In genomic region chr4:11338990-11339782, GRCh38 we compare ENCODE assay signal across 19 cellular contexts.
DNase-seq lines count a peak whose midpoint lies in the region; ATAC-seq and TF ChIP-seq lines count a peak whose summit lies in the region.
"Had no signal": no experiment of that assay in that cellular context is flagged by ENCODE, and none has a peak within 500 bp of the region (broad histone marks: within the 10 kb centered on the region; RNA-seq: fewer than 3 reads in every experiment).

No MANE protein-coding gene starts in this region.

- intact Hi-C loops in esophagus muscularis mucosa (cut with DNase I), result no loop called here
- intact Hi-C loops in naive thymus-derived CD4-positive, alpha-beta T cell (cut with micrococcal nuclease), result no loop called here

- H3K9me3 Mint-ChIP-seq in naive thymus-derived CD4-positive, alpha-beta T cell, result no peaks in the 10 kb centered on the region
- H3K9me3 Mint-ChIP-seq: activated CD4-positive, alpha-beta memory T cell treated with anti-CD3 and anti-CD28 coated beads, Interleukin-2, amount 10 ng/mL, durations not matched to agents 7 days and 5 days; immature natural killer cell; neural crest cell had no signal

- 77% methylated on average over 5 of the region's 5 CpGs for WGBS in esophagus muscularis mucosa
- 82 to 85% methylated on average over 5 of the region's 5 CpGs for WGBS in tibial nerve, 2 donors

- ATAC-seq in GM21717 (IDR thresholded peaks at IDR 0.05; ENCODE audit: unreplicated experiment), result peak; percentile 37
- ATAC-seq in GM21390 (IDR thresholded peaks at IDR 0.05; ENCODE audit: unreplicated experiment), result no peak
- no peak for ATAC-seq in naive thymus-derived CD4-positive, alpha-beta T cell

- no peak overlapping the region for H3K27ac Mint-ChIP-seq in naive thymus-derived CD4-positive, alpha-beta T cell
- H3K27ac Mint-ChIP-seq: activated CD4-positive, alpha-beta memory T cell treated with anti-CD3 and anti-CD28 coated beads, Interleukin-2, amount 10 ng/mL, durations not matched to agents 7 days and 5 days; CD4-positive, CD25-positive, alpha-beta regulatory T cell; immature natural killer cell had no signal

- H3K27ac ChIP-seq in esophagus muscularis mucosa (replicated peaks in 1 of 4) (no peak overlapping the region), tibial nerve (no peak overlapping the region)
- no peak overlapping the region for H3K27ac ChIP-seq in naive thymus-derived CD4-positive, alpha-beta T cell (ENCODE audit: low read depth, low read length)
- H3K27ac ChIP-seq: 22Rv1, epithelial cell of prostate, upper lobe of left lung had no signal

- H3K36me3 Mint-ChIP-seq in naive thymus-derived CD4-positive, alpha-beta T cell, result no peaks in the 10 kb centered on the region
- H3K36me3 Mint-ChIP-seq: CD4-positive, CD25-positive, alpha-beta regulatory T cell; immature natural killer cell had no signal

- no peak for TF ChIP-seq EP300 in esophagus muscularis mucosa (IDR thresholded peaks at IDR 0.05)
- TF ChIP-seq EP300 in tibial nerve (IDR thresholded peaks at IDR 0.05), result no peak

- peaks cover 0 to 6% (median 0%) of the 10 kb centered on the region in 7 donors for H3K4me1 Mint-ChIP-seq in naive thymus-derived CD4-positive, alpha-beta T cell
- H3K4me1 Mint-ChIP-seq: activated CD4-positive, alpha-beta memory T cell treated with anti-CD3 and anti-CD28 coated beads, Interleukin-2, amount 10 ng/mL, durations not matched to agents 7 days and 5 days; immature natural killer cell had no signal

- TF ChIP-seq CTCF in esophagus muscularis mucosa (IDR thresholded peaks at IDR 0.05), result no peak
- TF ChIP-seq CTCF in tibial nerve (IDR thresholded peaks at IDR 0.05), result no peak

- TF ChIP-seq POLR2A in esophagus muscularis mucosa (IDR thresholded peaks at IDR 0.05; ENCODE audit: low read depth), result no peak
- TF ChIP-seq POLR2A in tibial nerve (IDR thresholded peaks at IDR 0.05), result no peak

- peaks cover 0 to 9% (median 0%) of the 10 kb centered on the region in 4 donors for H3K27me3 ChIP-seq in esophagus muscularis mucosa
- H3K27me3 ChIP-seq in naive thymus-derived CD4-positive, alpha-beta T cell (ENCODE audit: control insufficient read depth in 2 of 2, insufficient read depth in 2 of 2, low read length in 2 of 2), result no peaks in the 10 kb centered on the region
- no peaks in the 10 kb centered on the region for H3K27me3 ChIP-seq in tibial nerve
- H3K27me3 ChIP-seq: upper lobe of left lung had no signal

- DNase-seq in DMS153 (lab: John Stamatoyannopoulos, UW) (peak; percentile 45), DMS153 treated with DMSO at 0.1 percent for 48 hours (lab: John Stamatoyannopoulos, UW; ENCODE audit: unreplicated experiment) (no peak), NCI-H187 (lab: John Stamatoyannopoulos, UW) (peak; percentile 69 to 77), esophagus muscularis mucosa (ENCODE audit: extremely low spot score) (peak; percentile 66), tibial nerve (ENCODE audit: low spot score in 2 of 2) (no peak)
- DNase-seq in naive thymus-derived CD4-positive, alpha-beta T cell, result no peak
- DNase-seq: activated CD4-positive, alpha-beta memory T cell treated with anti-CD3 and anti-CD28 coated beads, Interleukin-2, amount 10 ng/mL, durations not matched to agents 7 days and 5 days; CD4-positive, CD25-positive, alpha-beta regulatory T cell; immature natural killer cell; mesenchymal stem cell; NCI-H1930; OCI-M1; stimulated activated CD4-positive, alpha-beta T cell treated with anti-CD3 and anti-CD28 coated beads, Interleukin-4, amount 100 ng/mL, for 24 hours; upper lobe of left lung had no signal

- no peaks in the 10 kb centered on the region for H3K36me3 ChIP-seq in esophagus muscularis mucosa
- no peaks in the 10 kb centered on the region for H3K36me3 ChIP-seq in naive thymus-derived CD4-positive, alpha-beta T cell (ENCODE audit: control insufficient read depth in 2 of 3, insufficient read depth in 3 of 3, low read length in 3 of 3)
- no peaks in the 10 kb centered on the region for H3K36me3 ChIP-seq in tibial nerve
- H3K36me3 ChIP-seq: upper lobe of left lung had no signal

- POLR2A ChIA-PET in naive thymus-derived CD4-positive, alpha-beta T cell (lab: Charles Lee), result no interaction called here

- H3K4me3 ChIP-seq in esophagus muscularis mucosa (no peak overlapping the region), tibial nerve (no peak overlapping the region)
- H3K4me3 ChIP-seq in naive thymus-derived CD4-positive, alpha-beta T cell (ENCODE audit: low read length), result no peak overlapping the region
- H3K4me3 ChIP-seq: upper lobe of left lung had no signal

- H3K4me3 Mint-ChIP-seq in naive thymus-derived CD4-positive, alpha-beta T cell, result no peak overlapping the region
- H3K4me3 Mint-ChIP-seq: activated CD4-positive, alpha-beta memory T cell treated with anti-CD3 and anti-CD28 coated beads, Interleukin-2, amount 10 ng/mL, durations not matched to agents 7 days and 5 days; CD4-positive, CD25-positive, alpha-beta regulatory T cell; immature natural killer cell; neural crest cell had no signal

- H3K27me3 Mint-ChIP-seq in naive thymus-derived CD4-positive, alpha-beta T cell, result peaks cover 0 to 9% (median 4%) of the 10 kb centered on the region in 5 donors
- H3K27me3 Mint-ChIP-seq: activated CD4-positive, alpha-beta memory T cell treated with anti-CD3 and anti-CD28 coated beads, Interleukin-2, amount 10 ng/mL, durations not matched to agents 7 days and 5 days had no signal

- CTCF ChIA-PET in naive thymus-derived CD4-positive, alpha-beta T cell (lab: Charles Lee), result no interaction called here

- no peaks in the 10 kb centered on the region for H3K9me3 ChIP-seq in esophagus muscularis mucosa
- no peaks in the 10 kb centered on the region for H3K9me3 ChIP-seq in naive thymus-derived CD4-positive, alpha-beta T cell (ENCODE audit: control insufficient read depth in 2 of 3, low read length in 3 of 3)
- H3K9me3 ChIP-seq in tibial nerve, result no peaks in the 10 kb centered on the region
- H3K9me3 ChIP-seq: upper lobe of left lung had no signal

- no peaks in the 10 kb centered on the region for H3K4me1 ChIP-seq in esophagus muscularis mucosa
- no peaks in the 10 kb centered on the region for H3K4me1 ChIP-seq in naive thymus-derived CD4-positive, alpha-beta T cell (ENCODE audit: control insufficient read depth in 2 of 2, insufficient read depth in 2 of 2, low read length in 2 of 2)
- no peaks in the 10 kb centered on the region for H3K4me1 ChIP-seq in tibial nerve
- H3K4me1 ChIP-seq: upper lobe of left lung had no signal

Comparison
In these comparisons a context has a peak if more than half of its experiments do, and no peak if none do; other contexts are left out.
1. DNase-seq: peak in DMS153 (single experiment), NCI-H187 (2 of 2) and esophagus muscularis mucosa (single experiment); none in DMS153 treated with DMSO at 0.1 percent for 48 hours (single experiment), naive thymus-derived CD4-positive, alpha-beta T cell (0 of 9) and tibial nerve (0 of 2).